In genomic region chr14:104792101-104792884, GRCh38 we compare ENCODE assay signal across 12 cellular contexts. TPM values are rescaled to one million over a fixed set of nuclear protein-coding genes. Genes with fewer than 3 reads are reported as not detected.
A peak's percentile ranks its signal among the peaks of the same experiment; 100 is the strongest.
DNase-seq lines count a peak whose midpoint lies in the region; ATAC-seq and TF ChIP-seq lines count a peak whose summit lies in the region.
"Had no signal": no experiment of that assay in that cellular context is flagged by ENCODE, and none has a peak within 500 bp of the region (broad histone marks: within the 10 kb centered on the region; RNA-seq: fewer than 3 reads in every experiment).

No MANE protein-coding gene starts in this region.

- POLR2A ChIA-PET in HEK293 (lab: Yijun Ruan, JAX) = interaction anchor here (0.6 to 2.0 kb wide), 4 partner anchors 9 to 1128 kb away, joined by 3 to 14 read pairs (median 4); partner anchors contain the start of gene ZBTB42

- TF ChIP-seq POLR2A in ovary (IDR thresholded peaks at IDR 0.05) = no peak

- H3K27ac Mint-ChIP-seq in natural killer cell = peak overlapping the region; percentile 41 to 59

- no peak overlapping the region for H3K4me3 ChIP-seq in BLaER1
- no peak overlapping the region for H3K4me3 ChIP-seq in HEK293 (ENCODE audit: low read depth, low read length)
- no peak overlapping the region for H3K4me3 ChIP-seq in ovary
- H3K4me3 ChIP-seq: SJSA1 had no signal

- peak overlapping the region; percentile 93 for H3K4me3 Mint-ChIP-seq in natural killer cell

- peaks cover 78% of the 10 kb centered on the region for H4K20me1 ChIP-seq in BLaER1

- CTCF ChIA-PET in HEK293 (lab: Yijun Ruan, JAX) = interaction anchor here (1.8 kb wide), 1 partner anchor 23 kb away, joined by 6 read pairs; no protein-coding TSS in a partner anchor

- DNase-seq in dermis blood vessel endothelial cell (peak; percentile 17), natural killer cell (no peak), ovary (no peak), NCI-H82 treated with DMSO at 0.1 percent for 48 hours (lab: John Stamatoyannopoulos, UW; ENCODE audit: unreplicated experiment) (no peak), medulla oblongata (ENCODE audit: extremely low spot score) (no peak)
- DNase-seq in activated CD4-positive, CD25-positive, alpha-beta regulatory T cell treated with anti-CD3 and anti-CD28 coated beads, Interleukin-2, amount 50 U/mL, for 72 hours = no peak
- DNase-seq: activated CD4-positive, alpha-beta T cell treated with anti-CD3 and anti-CD28 coated beads for 1 hour; NCI-H524 had no signal

- H3K36me3 Mint-ChIP-seq in natural killer cell = no peaks in the 10 kb centered on the region

- peak overlapping the region; percentile 98 for H3K9ac ChIP-seq in BLaER1

- ATAC-seq in natural killer cell = no peak

- peaks cover 19 to 61% of the 10 kb centered on the region in 2 donors for H3K4me1 Mint-ChIP-seq in natural killer cell

- H3K36me3 ChIP-seq in BLaER1 (peaks cover 58% of the 10 kb centered on the region), HEK293 (ENCODE audit: control insufficient read depth in 2 of 2, insufficient read depth in 1 of 2, low read length in 2 of 2) (peaks cover 0 to 62% of the 10 kb centered on the region in 2 experiments; a peak in 1 of 3 replicates), ovary (no peaks in the 10 kb centered on the region)

- 83 to 84% (median 83%) methylated on average over 25 of the region's 25 CpGs for WGBS in ovary, 3 donors

- H3K9me3 Mint-ChIP-seq in natural killer cell = no peaks in the 10 kb centered on the region

- H3K27me3 ChIP-seq in BLaER1 = peaks cover 5% of the 10 kb centered on the region; the same call in 1 of the 2 replicates
- H3K27me3 ChIP-seq in ovary = no peaks in the 10 kb centered on the region
- H3K27me3 ChIP-seq: SJSA1 had no signal

- H3K4me1 ChIP-seq in BLaER1 = peaks cover 86% of the 10 kb centered on the region
- H3K4me1 ChIP-seq in HEK293 (ENCODE audit: control insufficient read depth, insufficient read depth, low read length) = peaks cover 10% of the 10 kb centered on the region
- peaks cover 27% of the 10 kb centered on the region for H3K4me1 ChIP-seq in ovary (ENCODE audit: insufficient read depth)

- H3K4me2 ChIP-seq in BLaER1 = peak overlapping the region; percentile 97

- H3K9me3 ChIP-seq in BLaER1 (no peaks in the 10 kb centered on the region), HEK293 (ENCODE audit: control insufficient read depth, insufficient read depth, low read depth, low read length) (no peaks in the 10 kb centered on the region), ovary (no peaks in the 10 kb centered on the region)
- H3K9me3 ChIP-seq: neutrophil had no signal

- intact Hi-C loops in natural killer cell (cut with micrococcal nuclease) (no loop called here), ovary (cut with DNase I) (no loop called here)

- H3K27ac ChIP-seq in BLaER1 (peak overlapping the region; percentile 58), HEK293 (ENCODE audit: extremely low read depth, low read depth, low read length) (no peak overlapping the region), ovary (no peak overlapping the region)
- H3K27ac ChIP-seq: neutrophil, SJSA1 had no signal

- no peak for TF ChIP-seq EP300 in ovary (IDR thresholded peaks at IDR 0.05)

- no peaks in the 10 kb centered on the region for H3K27me3 Mint-ChIP-seq in natural killer cell (ENCODE audit: low read depth in 2 of 2)

- TF ChIP-seq CTCF in HEK293 (tag by site-specific recombination; IDR thresholded peaks at IDR 0.05) (no peak), natural killer cell (IDR thresholded peaks at IDR 0.05) (no peak), ovary (IDR thresholded peaks at IDR 0.05) (no peak)

TF ChIP-seq in HEK293, 187 proteins besides CTCF, POLR2A, EP300 and RAD21:
- TF ChIP-seq HIC1 (tag by site-specific recombination; IDR thresholded peaks at IDR 0.05) (peak; percentile 79; the same call in 1 of the 2 replicates), ZNF621 (tag by site-specific recombination; IDR thresholded peaks at IDR 0.05) (no peak), ZNF433 (tag by site-specific recombination; IDR thresholded peaks at IDR 0.05; ENCODE audit: low read depth) (no peak), FEZF1 (tag by site-specific recombination; IDR thresholded peaks at IDR 0.05) (no peak), ZNF10 (tag by site-specific recombination; IDR thresholded peaks at IDR 0.05) (no peak), ZNF404 (tag by site-specific recombination; IDR thresholded peaks at IDR 0.05) (no peak), ZNF391 (tag by site-specific recombination; IDR thresholded peaks at IDR 0.05; ENCODE audit: borderline replicate concordance, low read depth) (no peak), MZF1 (tag by site-specific recombination; IDR thresholded peaks at IDR 0.05; ENCODE audit: borderline replicate concordance) (no peak), ZIC2 (tag by site-specific recombination; IDR thresholded peaks at IDR 0.05) (peak; percentile 46), ZBTB49 (tag by site-specific recombination; IDR thresholded peaks at IDR 0.05; ENCODE audit: low read depth) (no peak), ZFP37 (tag by site-specific recombination; IDR thresholded peaks at IDR 0.05) (no peak), ZNF16 (tag by site-specific recombination; IDR thresholded peaks at IDR 0.05; ENCODE audit: low read depth) (no peak), TCF7L2 (IDR thresholded peaks at IDR 0.05; ENCODE audit: borderline replicate concordance, low read depth, low read length) (no peak)

RNA-seq across cellular contexts. Expression of gene AKT1, which starts 3.3 kb away (rescaled TPM):
- total RNA-seq in dermis blood vessel endothelial cell = 163 and 236 TPM in 2 replicates
- total RNA-seq in natural killer cell = 100 to 1,000 TPM; 152 to 163 (median 153) TPM
- total RNA-seq in ovary = 100 to 1,000 TPM in 4 of 7 donors, 10 to 100 TPM in 3; 58.1 to 105 (median 103) TPM
- polyA plus RNA-seq in ovary = 10 to 100 TPM; 53.9 to 72.6 TPM

RNA-seq across cellular contexts. Expression of gene ZBTB42, which starts 8.6 kb away (rescaled TPM):
- 5.1 and 7.0 TPM in 2 replicates for total RNA-seq in dermis blood vessel endothelial cell
- 1 to 10 TPM; 3.6 to 4.5 (median 3.7) TPM for total RNA-seq in natural killer cell
- total RNA-seq in ovary = 10 to 100 TPM in 1 of 7 donors, 1 to 10 TPM in 6; 2.0 to 18.7 (median 4.1) TPM
- polyA plus RNA-seq in ovary = 1 to 10 TPM in 1 of 2 donors, under 1 TPM in 1; 0.42 to 1.8 TPM

RNA-seq across cellular contexts. Expression of gene SIVA1, which starts 39.3 kb away (rescaled TPM):
- total RNA-seq in dermis blood vessel endothelial cell (115 and 214 TPM in 2 replicates), natural killer cell (10 to 100 TPM; 59.7 to 74.8 (median 59.8) TPM), ovary (100 to 1,000 TPM in 3 of 7 donors, 10 to 100 TPM in 4; 85.7 to 385 (median 91.6) TPM)
- polyA plus RNA-seq in ovary = 100 to 1,000 TPM in 1 of 2 donors, 1 to 10 TPM in 1; 2.4 to 249 TPM
